In the genomic region with DNA sequence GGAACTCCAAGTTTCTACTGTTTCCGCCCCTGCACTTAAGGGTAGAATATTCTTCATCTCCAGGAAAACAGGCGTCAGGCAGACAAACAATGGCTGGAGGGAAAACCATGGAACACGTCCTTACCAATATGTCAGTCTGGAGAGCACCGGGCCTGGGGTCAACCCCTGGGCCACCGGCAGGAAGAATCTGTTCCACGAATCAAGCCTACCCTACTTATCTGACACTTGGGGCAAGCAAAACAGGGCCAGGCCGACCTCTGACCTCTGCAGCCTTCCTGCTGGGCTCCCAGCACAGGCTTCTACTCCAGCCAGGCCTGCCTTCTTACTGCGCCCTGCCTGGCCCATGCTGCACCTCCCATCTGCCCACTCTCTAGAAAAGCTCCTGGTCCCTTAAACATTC, we compare ENCODE assay signal across 18 cellular contexts. TPM values are rescaled to one million over a fixed set of nuclear protein-coding genes. Genes with fewer than 3 reads are reported as not detected.
A peak's percentile ranks its signal among the peaks of the same experiment; 100 is the strongest.
DNase-seq lines count a peak whose midpoint lies in the region; ATAC-seq, FAIRE-seq and TF ChIP-seq lines count a peak whose summit lies in the region.
"Had no signal": no experiment of that assay in that cellular context is flagged by ENCODE, and none has a peak within 500 bp of the region (broad histone marks: within the 10 kb centered on the region; RNA-seq: fewer than 3 reads in every experiment).

No MANE protein-coding gene starts in this region.

- no peak for ATAC-seq in T-helper 17 cell

- H2BK5ac ChIP-seq in neuronal stem cell (ENCODE audit: low read length), result no peak overlapping the region

- 79 to 85% methylated on average over 2 to 8 of the region's 8 CpGs for WGBS in endodermal cell (ENCODE audit: insufficient coverage in 1 of 2, insufficient read length in 1 of 2), 2 experiments
- WGBS in neuronal stem cell (ENCODE audit: extremely low coverage in 2 of 2, insufficient read length in 2 of 2, insufficient replicate concordance in 1 of 2), 2 donors, result no CpG with 5 or more reads among the region's 8 CpGs

- H3K9me3 ChIP-seq in T-helper 17 cell (ENCODE audit: control insufficient read depth, low read length, poor library complexity, severe bottlenecking), result no peaks in the 10 kb centered on the region
- no peaks in the 10 kb centered on the region for H3K9me3 ChIP-seq in endodermal cell (ENCODE audit: control insufficient read depth, low read length)
- H3K9me3 ChIP-seq in neuronal stem cell (replicated peaks in 1 of 2; ENCODE audit: control insufficient read depth in 2 of 2, insufficient read depth in 1 of 2, low read depth in 1 of 2, low read length in 2 of 2), result no peaks in the 10 kb centered on the region
- H3K9me3 ChIP-seq: SK-N-SH had no signal

- no peak overlapping the region for H3K4me3 ChIP-seq in endodermal cell (ENCODE audit: low read length)
- no peak overlapping the region for H3K4me3 ChIP-seq in neuronal stem cell (ENCODE audit: low read length in 2 of 2)

- H3K4ac ChIP-seq in neuronal stem cell (ENCODE audit: low read length), result no peak overlapping the region

- peaks cover 10% of the 10 kb centered on the region for H3K79me1 ChIP-seq in neuronal stem cell (ENCODE audit: low read depth, low read length)

- H3K36me3 ChIP-seq in endodermal cell (ENCODE audit: control insufficient read depth, insufficient read depth, low read length), result peaks cover 7% of the 10 kb centered on the region
- H3K36me3 ChIP-seq in neuronal stem cell (replicated peaks in 1 of 2; ENCODE audit: control insufficient read depth in 2 of 2, insufficient read depth in 2 of 2, low read length in 2 of 2), result peaks cover 5 to 15% of the 10 kb centered on the region in 2 donors

- no peak overlapping the region for H3K18ac ChIP-seq in neuronal stem cell (ENCODE audit: low read length)

- H3K27ac ChIP-seq in endodermal cell (ENCODE audit: low read depth, low read length), result no peak overlapping the region
- H3K27ac ChIP-seq in neuronal stem cell (replicated peaks; ENCODE audit: low read length), result no peak overlapping the region
- H3K27ac ChIP-seq: KMS-11 had no signal

- H3K4me1 Mint-ChIP-seq in T-helper 17 cell (peaks cover 17% of the 10 kb centered on the region), endodermal cell (peaks cover 19% of the 10 kb centered on the region)

- no peak overlapping the region for H3K14ac ChIP-seq in neuronal stem cell (ENCODE audit: low read length)

- no peak overlapping the region for H2AK5ac ChIP-seq in neuronal stem cell (ENCODE audit: low read depth, low read length)

- H3K4me2 ChIP-seq in neuronal stem cell (ENCODE audit: insufficient read depth, low read length, poor library complexity, severe bottlenecking), result no peak overlapping the region
- H3K4me2 ChIP-seq: KMS-11, SK-N-SH had no signal

- no peak overlapping the region for H2BK120ac ChIP-seq in neuronal stem cell (ENCODE audit: low read depth, low read length)

- no peaks in the 10 kb centered on the region for H3K9me3 Mint-ChIP-seq in endodermal cell

- H2AFZ ChIP-seq in neuronal stem cell (ENCODE audit: low read length), result no peak overlapping the region

- no peak overlapping the region for H4K8ac ChIP-seq in neuronal stem cell (ENCODE audit: low read depth, low read length)

- H2BK12ac ChIP-seq in neuronal stem cell (ENCODE audit: low read length), result no peak overlapping the region

- H3K36me3 Mint-ChIP-seq in T-helper 17 cell (ENCODE audit: low read depth), result peaks cover 2% of the 10 kb centered on the region
- peaks cover 4% of the 10 kb centered on the region for H3K36me3 Mint-ChIP-seq in endodermal cell (ENCODE audit: low read depth)

- peak; percentile 62 for DNase-seq in ELF-1 (ENCODE audit: low read depth, low spot score)
- DNase-seq in T-helper 17 cell, result no peak
- DNase-seq in endodermal cell, result no peak
- DNase-seq in neuronal stem cell (ENCODE audit: low spot score), result no peak
- no peak for DNase-seq in D721Med (ENCODE audit: insufficient read length, low spot score)
- DNase-seq in cortex of kidney (lab: John Stamatoyannopoulos, UW), result no peak
- DNase-seq in foreskin melanocyte, result no peak
- DNase-seq in NCI-H774 (lab: John Stamatoyannopoulos, UW), result no peak
- DNase-seq: ACHN, C1 segment of cervical spinal cord, GF-D8, GOT3, MV-4-11, NCI-H1694 treated with DMSO at 0.1 percent for 48 hours, OCI-M1, SHP77, SK-N-SH had no signal

- no peaks in the 10 kb centered on the region for H3K4me1 ChIP-seq in endodermal cell (ENCODE audit: control insufficient read depth, insufficient read depth, low read length)
- peaks cover 4 to 11% of the 10 kb centered on the region in 2 donors for H3K4me1 ChIP-seq in neuronal stem cell (ENCODE audit: control insufficient read depth in 2 of 2, insufficient read depth in 1 of 2, low read depth in 1 of 2, low read length in 2 of 2)

- H3K27me3 Mint-ChIP-seq in T-helper 17 cell (no peaks in the 10 kb centered on the region), endodermal cell (ENCODE audit: insufficient read depth) (no peaks in the 10 kb centered on the region)

- H3K9ac ChIP-seq in endodermal cell (ENCODE audit: extremely low read depth, low read length, poor library complexity, severe bottlenecking) (no peak overlapping the region), neuronal stem cell (ENCODE audit: low read depth, low read length, poor library complexity) (peak overlapping the region; percentile 2)
- H3K9ac ChIP-seq: KMS-11, SK-N-SH had no signal

- H3K4me3 Mint-ChIP-seq in T-helper 17 cell (no peak overlapping the region), endodermal cell (no peak overlapping the region)

- FAIRE-seq in D721Med (lab: Jason Lieb, UNC), result no peak

- no peak overlapping the region for H3K23ac ChIP-seq in neuronal stem cell (ENCODE audit: low read depth, low read length, poor library complexity)

- H3K27me3 ChIP-seq in endodermal cell (ENCODE audit: control insufficient read depth, insufficient read depth, low read length, poor library complexity, severe bottlenecking) (no peaks in the 10 kb centered on the region), neuronal stem cell (ENCODE audit: control insufficient read depth in 3 of 3, insufficient read depth in 3 of 3, low read depth in 1 of 3, low read length in 3 of 3) (no peaks in the 10 kb centered on the region)

- H4K91ac ChIP-seq in neuronal stem cell (ENCODE audit: low read depth, low read length, poor library complexity), result no peak overlapping the region

- H2BK15ac ChIP-seq in neuronal stem cell (ENCODE audit: low read length), result no peak overlapping the region

- TF ChIP-seq CTCF in endodermal cell (conservative IDR thresholded peaks at IDR 0.05) (no peak), D721Med (IDR thresholded peaks at IDR 0.05; ENCODE audit: insufficient read depth, missing control alignments) (no peak)

- peak overlapping the region; percentile 79 for H3K27ac Mint-ChIP-seq in T-helper 17 cell
- H3K27ac Mint-ChIP-seq in endodermal cell, result peak overlapping the region; percentile 61

RNA-seq across cellular contexts. Expression of a gene that starts 10.1 kb away (rescaled TPM):
- 10 to 100 TPM; 36.7 to 38.4 TPM for total RNA-seq in T-helper 17 cell
- 10 to 100 TPM; 47.5 to 48.7 TPM for total RNA-seq in endodermal cell
- polyA plus RNA-seq in endodermal cell (2013, experiment 1 of 2), result 46.2 TPM
- polyA plus RNA-seq in endodermal cell (2013, experiment 2 of 2), result 42.4 TPM
- 24.7 TPM for polyA plus RNA-seq in neuronal stem cell (2013, experiment 1 of 2)
- 23.1 TPM for polyA plus RNA-seq in neuronal stem cell (2013, experiment 2 of 2)
